Comparison of ENCODE assay signal across 8 cellular contexts in genomic region chr19:10379880-10380310, GRCh38. TPM values are rescaled to one million over a fixed set of nuclear protein-coding genes. Genes with fewer than 3 reads are reported as not detected.
DNase-seq lines count a peak whose midpoint lies in the region; ATAC-seq and TF ChIP-seq lines count a peak whose summit lies in the region.

No MANE protein-coding gene starts in this region.

- H3K27ac Mint-ChIP-seq in HFFc6 (peak overlapping the region; percentile 84), mesothelial cell of epicardium (peak overlapping the region; percentile 97)

- H3K4me1 Mint-ChIP-seq in HFFc6 (ENCODE audit: low read depth) (peaks cover 18% of the 10 kb centered on the region), mesothelial cell of epicardium (peaks cover 18% of the 10 kb centered on the region)

- H3K9me3 Mint-ChIP-seq in HFFc6: no peaks in the 10 kb centered on the region
- H3K9me3 Mint-ChIP-seq in mesothelial cell of epicardium: no peaks in the 10 kb centered on the region

- H3K36me3 ChIP-seq in brain microvascular endothelial cell (replicated peaks): peaks cover 13% of the 10 kb centered on the region

- TF ChIP-seq CTCF in AG10803 (conservative IDR thresholded peaks at IDR 0.05; ENCODE audit: low read length): no peak; the same call in 1 of the 2 replicates
- no peak for TF ChIP-seq CTCF in HFFc6 (IDR thresholded peaks at IDR 0.05)
- TF ChIP-seq CTCF in brain microvascular endothelial cell (IDR thresholded peaks at IDR 0.05; ENCODE audit: low read depth, low read length, missing control alignments): no peak
- no peak for TF ChIP-seq CTCF in mesothelial cell of epicardium (IDR thresholded peaks at IDR 0.05; ENCODE audit: unreplicated experiment)

- no peaks in the 10 kb centered on the region for H3K27me3 ChIP-seq in brain microvascular endothelial cell (replicated peaks)

- H3K4me3 ChIP-seq in AG10803 (ENCODE audit: low read length) (peak overlapping the region; percentile 94), brain microvascular endothelial cell (ENCODE audit: low read depth, low read length) (peak overlapping the region; percentile 94)

- in situ Hi-C loops in brain microvascular endothelial cell (cut with HindIII; ENCODE audit: low pct_ligation_motif_present, low sequenced_read_pairs): no loop called here

- peaks cover 14% of the 10 kb centered on the region for H3K36me3 Mint-ChIP-seq in HFFc6 (ENCODE audit: low read depth)
- peaks cover 10% of the 10 kb centered on the region for H3K36me3 Mint-ChIP-seq in mesothelial cell of epicardium

- no peak for DNase-seq in AG10803 (ENCODE audit: low read depth)
- DNase-seq in HFFc6: no peak
- no peak for DNase-seq in brain microvascular endothelial cell
- DNase-seq in mesothelial cell of epicardium (ENCODE audit: low spot score in 2 of 2, unreplicated experiment in 2 of 2): no peak
- no peak for DNase-seq in Kasumi-1 (lab: John Stamatoyannopoulos, UW)
- no peak for DNase-seq in cerebellar cortex (ENCODE audit: low spot score)
- no peak for DNase-seq in mucosa of gallbladder (ENCODE audit: low spot score)

- no peak for ATAC-seq in HG02840 (IDR thresholded peaks at IDR 0.05; ENCODE audit: low FRiP score, unreplicated experiment)

- peak overlapping the region; percentile 37 for H3K27ac ChIP-seq in brain microvascular endothelial cell

- H3K4me3 Mint-ChIP-seq in HFFc6 (peak overlapping the region; percentile 98), mesothelial cell of epicardium (peak overlapping the region; percentile 89)

- H3K27me3 Mint-ChIP-seq in HFFc6 (ENCODE audit: insufficient read depth): peaks cover 1% of the 10 kb centered on the region
- peaks cover 2% of the 10 kb centered on the region for H3K27me3 Mint-ChIP-seq in mesothelial cell of epicardium (ENCODE audit: low read depth)

RNA-seq across cellular contexts. Expression of gene TYK2, which starts 0.5 kb away (rescaled TPM):
- 10 to 100 TPM; 67.9 to 82.3 (median 78.5) TPM for total RNA-seq in HFFc6 (2021; fragmentation: NEBNext Ultra II Directional; extraction: Animal tissue kit (Norgen Biotek cat#: 25700))
- 142 to 148 TPM (median 146 TPM) in 3 replicates for total RNA-seq in mesothelial cell of epicardium
- 142 TPM for total RNA-seq in mucosa of gallbladder

RNA-seq across cellular contexts. Expression of gene CDC37, which starts 23.4 kb away (rescaled TPM):
- total RNA-seq in HFFc6 (2021; fragmentation: NEBNext Ultra II Directional; extraction: Animal tissue kit (Norgen Biotek cat#: 25700)): 100 to 1,000 TPM; 222 to 280 (median 250) TPM
- total RNA-seq in mesothelial cell of epicardium (153 to 160 TPM (median 159 TPM) in 3 replicates), mucosa of gallbladder (138 TPM)

RNA-seq across cellular contexts. Expression of gene PDE4A, which starts 40.4 kb away (rescaled TPM):
- total RNA-seq in HFFc6 (2021; fragmentation: NEBNext Ultra II Directional; extraction: Animal tissue kit (Norgen Biotek cat#: 25700)): 10 to 100 TPM; 10.1 to 18.9 (median 10.8) TPM
- total RNA-seq in mesothelial cell of epicardium: 2.9 to 3.1 TPM (median 3.0 TPM) in 3 replicates
- 15.6 TPM for total RNA-seq in mucosa of gallbladder

RNA-seq across cellular contexts. Expression of gene ICAM3, which starts 40.5 kb away (rescaled TPM):
- total RNA-seq in HFFc6 (2021; fragmentation: NEBNext Ultra II Directional; extraction: Animal tissue kit (Norgen Biotek cat#: 25700)): 10 to 100 TPM; 14.7 to 17.7 (median 16.8) TPM
- total RNA-seq in mesothelial cell of epicardium (2.0 to 2.7 TPM (median 2.3 TPM) in 3 replicates), mucosa of gallbladder (14.7 TPM)

RNA-seq across cellular contexts. Expression of gene RAVER1, which starts 46.6 kb away (rescaled TPM):
- 10 to 100 TPM; 52.1 to 58.3 (median 55.6) TPM for total RNA-seq in HFFc6 (2021; fragmentation: NEBNext Ultra II Directional; extraction: Animal tissue kit (Norgen Biotek cat#: 25700))
- total RNA-seq in mesothelial cell of epicardium (51.1 to 55.7 TPM (median 52.4 TPM) in 3 replicates), mucosa of gallbladder (44.6 TPM)
